In the genomic region with DNA sequence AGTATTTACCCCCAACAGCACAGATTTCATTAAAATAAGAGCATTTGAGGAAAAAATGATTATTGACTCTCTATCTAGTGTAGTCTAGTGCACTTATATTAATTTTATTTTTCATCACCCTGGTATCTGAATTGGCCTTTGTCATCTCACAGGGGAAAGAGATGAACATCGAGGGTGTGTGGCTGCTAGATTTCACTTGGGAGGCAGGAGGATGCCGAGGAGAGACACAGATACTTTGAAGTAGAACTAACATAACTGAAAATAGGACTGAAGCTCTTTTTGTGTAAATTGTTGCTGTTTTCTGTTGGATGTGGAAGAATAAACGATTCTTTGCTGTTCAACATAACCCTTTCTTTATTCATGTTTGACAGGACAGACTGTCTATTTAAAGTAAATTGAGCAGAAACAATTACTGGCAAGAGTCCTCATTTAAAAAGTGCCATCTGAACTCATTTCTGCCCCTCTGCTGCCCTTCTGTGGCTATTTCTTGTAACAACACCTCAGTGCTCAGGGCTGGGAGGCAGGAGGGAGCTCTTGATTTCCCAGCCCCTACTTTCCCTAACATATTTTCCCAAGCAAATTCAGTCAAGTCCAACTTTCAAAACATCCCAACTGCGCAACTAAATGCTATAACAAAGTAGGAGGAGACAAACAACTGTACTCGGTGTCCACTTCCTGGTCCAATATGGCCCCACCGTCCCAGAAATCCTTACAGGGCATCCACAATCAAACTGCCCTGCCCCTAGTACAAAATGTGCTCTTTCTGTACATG, we compare ENCODE assay signal across 8 cellular contexts. TPM values are rescaled to one million over a fixed set of nuclear protein-coding genes. Genes with fewer than 3 reads are reported as not detected.
A peak's percentile ranks its signal among the peaks of the same experiment; 100 is the strongest.
DNase-seq lines count a peak whose midpoint lies in the region; ATAC-seq, FAIRE-seq and TF ChIP-seq lines count a peak whose summit lies in the region.

No MANE protein-coding gene starts in this region.

- H3K14ac ChIP-seq in H1 (ENCODE audit: insufficient read length): no peak overlapping the region

- peak; percentile 94 for TF ChIP-seq RAD21 in H1 (IDR thresholded peaks at IDR 0.05 in 1 of 2, conservative IDR thresholded peaks at IDR 0.05 in 1 of 2; ENCODE audit: low read depth in 2 of 2, low read length in 2 of 2)

- no peak overlapping the region for H4K8ac ChIP-seq in H1 (ENCODE audit: extremely low read depth, insufficient read depth, low read length)

- ATAC-seq in lower lobe of right lung (peak; percentile 70 to 77), GM18498 (IDR thresholded peaks at IDR 0.05; ENCODE audit: unreplicated experiment) (no peak)

- TF ChIP-seq CTCF in NB4 (IDR thresholded peaks at IDR 0.05; ENCODE audit: low read depth, low read length) (peak; percentile 38), H1 (IDR thresholded peaks at IDR 0.05; ENCODE audit: control extremely low read depth in 1 of 3, insufficient read depth in 1 of 3, low read depth in 1 of 3, low read length in 3 of 3) (peak; percentile 57 to 84 (median 79)), lower lobe of right lung (IDR thresholded peaks at IDR 0.05) (peak; percentile 76), testis (IDR thresholded peaks at IDR 0.05) (peak; percentile 61 to 85 (median 61))

- H3K23me2 ChIP-seq in H1 (ENCODE audit: low read depth, low read length): no peaks in the 10 kb centered on the region

- H2BK120ac ChIP-seq in H1 (replicated peaks; ENCODE audit: low read depth, low read length): no peak overlapping the region

- H3K9me3 ChIP-seq in SK-N-MC (ENCODE audit: low read depth, low read length) (no peaks in the 10 kb centered on the region; the same call in 1 of the 2 replicates), H1 (ENCODE audit: insufficient read depth in 2 of 2, low read depth in 1 of 2, low read length in 1 of 2) (peaks cover 16 to 21% of the 10 kb centered on the region in 2 experiments), lower lobe of right lung (peaks cover 8% of the 10 kb centered on the region), testis (no peaks in the 10 kb centered on the region)

- H2BK12ac ChIP-seq in H1 (ENCODE audit: low read depth, low read length): no peak overlapping the region

- no peak overlapping the region for H3K18ac ChIP-seq in H1 (ENCODE audit: extremely low read depth, low read length)

- H2AFZ ChIP-seq in H1 (ENCODE audit: low read length): peak overlapping the region; percentile 71; the same call in 1 of the 2 replicates

- intact Hi-C loops in lower lobe of right lung (cut with DNase I) (loop anchor here (10.0 kb wide), 1 partner anchor 640 kb away; no protein-coding TSS in a partner anchor), testis (cut with DNase I; ENCODE audit: low total_unique reads) (loop anchor here (5.0 kb wide), 1 partner anchor 627 kb away; the partner anchor contains the start of gene BAMBI)

- no peak overlapping the region for H4K91ac ChIP-seq in H1 (replicated peaks; ENCODE audit: insufficient read length, low read length)

- H3K79me1 ChIP-seq in H1 (ENCODE audit: low read depth, low read length): no peaks in the 10 kb centered on the region

- no peak overlapping the region for H2BK15ac ChIP-seq in H1 (ENCODE audit: low read length)

- DNase-seq in C1 segment of cervical spinal cord (lab: John Stamatoyannopoulos, UW) (peak in 13 of 14 donors; percentile 2 to 59 (median 43)), GM19240 (ENCODE audit: insufficient read length, low spot score) (peak; percentile 19), NB4 (ENCODE audit: low read depth) (peak; percentile 58), SK-N-MC (ENCODE audit: low read depth, low spot score) (peak; percentile 66), H1 (ENCODE audit: low read depth in 1 of 2, low spot score in 2 of 2) (peak; percentile 15 to 68), lower lobe of right lung (no peak), testis (peak; percentile 83)

- no peak overlapping the region for H3K27ac ChIP-seq in SK-N-MC
- H3K27ac ChIP-seq in H1 (ENCODE audit: low read depth, low read length): no peak overlapping the region
- H3K27ac ChIP-seq in lower lobe of right lung: no peak overlapping the region
- H3K27ac ChIP-seq in testis: peak overlapping the region; percentile 22 to 72

- H3K27me3 ChIP-seq in H1 (replicated peaks in 1 of 4; ENCODE audit: control insufficient read depth in 3 of 4, extremely low read depth in 1 of 4, insufficient read depth in 3 of 4, low read length in 3 of 4) (no peaks in the 10 kb centered on the region), lower lobe of right lung (ENCODE audit: low read depth) (no peaks in the 10 kb centered on the region), testis (no peaks in the 10 kb centered on the region)

- H3K4me3 ChIP-seq in NB4 (ENCODE audit: low read depth, low read length): no peak overlapping the region
- peak overlapping the region; percentile 36 for H3K4me3 ChIP-seq in SK-N-MC
- H3K4me3 ChIP-seq in H1 (ENCODE audit: extremely low read depth in 1 of 4, insufficient read depth in 2 of 4, low read depth in 3 of 4, low read length in 4 of 4): no peak overlapping the region
- no peak overlapping the region for H3K4me3 ChIP-seq in lower lobe of right lung
- H3K4me3 ChIP-seq in testis: no peak overlapping the region

- no peaks in the 10 kb centered on the region for H3K36me3 ChIP-seq in SK-N-MC (ENCODE audit: insufficient read depth, low read length)
- H3K36me3 ChIP-seq in H1 (ENCODE audit: control insufficient read depth in 2 of 4, insufficient read depth in 4 of 4, low read length in 3 of 4): no peaks in the 10 kb centered on the region
- no peaks in the 10 kb centered on the region for H3K36me3 ChIP-seq in lower lobe of right lung
- H3K36me3 ChIP-seq in testis (ENCODE audit: low read depth, missing control alignments): no peaks in the 10 kb centered on the region

- no peaks in the 10 kb centered on the region for H3K79me2 ChIP-seq in H1 (ENCODE audit: control insufficient read depth in 1 of 2, insufficient read depth in 2 of 2, low read length in 2 of 2)

- H3K4me1 ChIP-seq in H1 (replicated peaks in 1 of 4; ENCODE audit: control insufficient read depth in 3 of 4, insufficient read depth in 4 of 4, low read length in 3 of 4): peaks cover 0 to 5% (median 1%) of the 10 kb centered on the region in 4 experiments; a peak in 3 of 7 replicates
- peaks cover 5% of the 10 kb centered on the region for H3K4me1 ChIP-seq in lower lobe of right lung
- peaks cover 7% of the 10 kb centered on the region for H3K4me1 ChIP-seq in testis

- no peak overlapping the region for H3K56ac ChIP-seq in H1 (replicated peaks; ENCODE audit: insufficient read length, low read depth, low read length)

- TF ChIP-seq EP300 in H1 (IDR thresholded peaks at IDR 0.05; ENCODE audit: borderline replicate concordance in 1 of 2, low read depth in 2 of 2, low read length in 2 of 2): no peak

- H3K23ac ChIP-seq in H1 (ENCODE audit: insufficient read length): no peak overlapping the region

- WGBS in H1 (ENCODE audit: extremely low coverage in 1 of 2, insufficient coverage in 1 of 2, insufficient read length in 1 of 2, insufficient replicate concordance in 2 of 2, low coverage in 1 of 2, low lambda C conversion rate in 2 of 2, missing lambda C conversion rate in 1 of 2), 2 experiments: 53% methylated on average over 6 of the region's 6 CpGs; no CpG with 5 or more reads in 1 of the 2 experiments
- 19 to 22% methylated on average over 6 of the region's 6 CpGs for WGBS in testis, 2 donors

- no peak overlapping the region for H3K9ac ChIP-seq in SK-N-MC (ENCODE audit: insufficient read length)
- H3K9ac ChIP-seq in H1 (replicated peaks in 1 of 4; ENCODE audit: extremely low read depth in 1 of 4, low read depth in 3 of 4, low read length in 3 of 4): no peak overlapping the region

- no peak overlapping the region for H2BK5ac ChIP-seq in H1 (ENCODE audit: low read depth, low read length)

- H4K20me1 ChIP-seq in H1 (replicated peaks in 1 of 2; ENCODE audit: control insufficient read depth in 1 of 2, insufficient read depth in 2 of 2, low read length in 2 of 2): no peaks in the 10 kb centered on the region

- POLR2A ChIA-PET in H1 (lab: Charles Lee; ENCODE audit: partially characterized antibody): no interaction called here

- no peak overlapping the region for H2BK20ac ChIP-seq in H1 (ENCODE audit: low read length)

- no peak for TF ChIP-seq POLR2A in NB4 (IDR thresholded peaks at IDR 0.05; ENCODE audit: extremely low read depth, insufficient read length)
- no peak for TF ChIP-seq POLR2A in H1 (IDR thresholded peaks at IDR 0.05; ENCODE audit: control extremely low read depth in 1 of 2, low read depth in 2 of 2, low read length in 2 of 2)
- TF ChIP-seq POLR2A in testis (IDR thresholded peaks at IDR 0.05): no peak

- H4K5ac ChIP-seq in H1 (ENCODE audit: insufficient read length, low read depth, low read length): no peak overlapping the region

- H3K4me2 ChIP-seq in H1 (ENCODE audit: insufficient read depth in 1 of 2, low read depth in 2 of 2, low read length in 2 of 2): no peak overlapping the region

- H2AK5ac ChIP-seq in H1 (ENCODE audit: low read depth, low read length): no peak overlapping the region

- peak; percentile 86 for FAIRE-seq in H1 (lab: Jason Lieb, UNC)

- CTCF ChIA-PET in H1 (lab: Charles Lee; ENCODE audit: partially characterized antibody): interaction anchor here (0.6 to 2.4 kb wide), 51 partner anchors 9 to 675 kb away, joined by 3 to 15 read pairs (median 4); no protein-coding TSS in a partner anchor

- H3K4ac ChIP-seq in H1 (replicated peaks; ENCODE audit: insufficient read length, low read depth, low read length): no peak overlapping the region

TF ChIP-seq in H1, 55 proteins besides CTCF, POLR2A, EP300 and RAD21:
- TF ChIP-seq CEBPB (IDR thresholded peaks at IDR 0.05; ENCODE audit: low read depth, low read length) (no peak), SRF (IDR thresholded peaks at IDR 0.05; ENCODE audit: low read depth, low read length) (no peak), CBX5 (IDR thresholded peaks at IDR 0.05; ENCODE audit: low read depth, low read length) (no peak), JUN (IDR thresholded peaks at IDR 0.05; ENCODE audit: low read depth, low read length) (no peak), EZH2 (IDR thresholded peaks at IDR 0.05; ENCODE audit: low read depth, low read length, severe bottlenecking) (no peak)

RNA-seq across cellular contexts. Expression of gene LYZL1, which starts 15.6 kb away (rescaled TPM):
- not detected in 2 replicates for total RNA-seq in H1 (2021; fragmentation: NEBNext Ultra II Directional; extraction: Animal tissue kit (Norgen Biotek cat#: 25700))
- not detected in 2 replicates for polyA plus RNA-seq in H1 (2011; rRNA removed)
- not detected for polyA plus RNA-seq in H1 (2011; cell fraction: cytosol; rRNA removed)
- not detected for polyA plus RNA-seq in H1 (2011; cell fraction: nucleus; rRNA removed)
- not detected in 4 replicates for polyA plus RNA-seq in H1 (2012, experiment 1 of 2)
- polyA plus RNA-seq in H1 (2012, experiment 2 of 2): not detected
- not detected for polyA plus RNA-seq in H1 (2013, experiment 1 of 2)
- not detected for polyA plus RNA-seq in H1 (2013, experiment 2 of 2)
- not detected in 2 replicates for polyA minus RNA-seq in H1 (2011; rRNA and poly(A)+ RNA removed)
- not detected for polyA minus RNA-seq in H1 (2011; cell fraction: cytosol; rRNA and poly(A)+ RNA removed)
- polyA minus RNA-seq in H1 (2011; cell fraction: nucleus; rRNA and poly(A)+ RNA removed): not detected
- total RNA-seq in lower lobe of right lung: not detected
- total RNA-seq in testis: 10 to 100 TPM; 37.0 to 67.6 TPM
- 91.3 TPM for polyA plus RNA-seq in testis (ENCODE audit: insufficient read depth, low read depth, low replicate concordance)

Comparison
In these comparisons a context has a peak if more than half of its experiments do, and no peak if none do; other contexts are left out.
1. H3K27ac ChIP-seq: peak in testis (2 of 2); none in SK-N-MC (single experiment), H1 (single experiment) and lower lobe of right lung (single experiment).
2. RNA of gene LYZL1, which starts 15.6 kb away (total RNA-seq): 37.0 to 67.6 TPM in testis; not detected in H1 and not detected in lower lobe of right lung (single experiment); every median in the first group is over 10 times any median in the second.
3. Peak in every context shown above with its lines, with median percentiles within 50 percentile points of each other: CTCF ChIP-seq.